ENCODE assay signal across 35 cellular contexts in the genomic region with DNA sequence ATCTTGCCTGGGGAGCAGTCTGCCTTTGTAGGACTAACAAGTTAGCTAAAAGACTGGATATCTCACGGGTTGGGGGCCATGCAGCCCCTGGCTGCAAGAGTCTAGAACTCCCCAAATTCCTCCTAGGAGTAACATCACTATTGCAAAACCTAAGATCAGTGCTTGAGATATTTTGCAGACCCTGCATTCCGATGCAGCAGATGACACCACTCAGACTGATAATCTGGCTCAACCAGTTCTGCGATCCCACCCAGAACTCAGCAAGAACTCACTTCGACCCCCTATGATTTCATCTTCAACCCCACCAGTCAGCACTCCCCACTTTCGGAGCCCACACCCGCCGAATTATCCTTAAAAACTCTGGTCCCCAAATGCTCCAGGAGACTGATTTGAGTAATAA.
"Had no signal": no experiment of that assay in that cellular context is flagged by ENCODE, and none has a peak within 500 bp of the region (broad histone marks: within the 10 kb centered on the region; RNA-seq: fewer than 3 reads in every experiment).

No MANE protein-coding gene starts in this region.

- H3K27ac ChIP-seq: brain microvascular endothelial cell, Peyer's patch, VCaP had no signal

- DNase-seq: activated CD4-positive, alpha-beta T cell treated with anti-CD3 and anti-CD28 coated beads for 1 hour; activated CD4-positive, alpha-beta T cell treated with anti-CD3 and anti-CD28 coated beads for 48 hours; activated CD4-positive, alpha-beta T cell treated with anti-CD3 and anti-CD28 coated beads, Interleukin-2, amount 50 U/mL, for 4 hours; activated CD4-positive, CD25-positive, alpha-beta regulatory T cell; activated CD8-positive, alpha-beta T cell treated with anti-CD3 and anti-CD28 coated beads for 36 hours; activated effector memory CD4-positive, alpha-beta T cell treated with anti-CD3 and anti-CD28 coated beads, Interleukin-2, amount 50 U/mL, for 16 hours; activated naive CD4-positive, alpha-beta T cell; activated naive CD4-positive, alpha-beta T cell treated with anti-CD3 and anti-CD28 coated beads, Interleukin-2, amount 50 U/mL, for 16 hours; activated naive CD8-positive, alpha-beta T cell treated with anti-CD3 and anti-CD28 coated beads for 36 hours; activated T-cell treated with anti-CD3 and anti-CD28 coated beads, Interleukin-2, amount 50 U/mL, for 1 hour; activated T-cell treated with anti-CD3 and anti-CD28 coated beads, Interleukin-2, amount 50 U/mL, for 72 hours; amniotic stem cell; brain microvascular endothelial cell; Kasumi-1; KG1; MG63; NCI-H1048; NCI-H1105 treated with DMSO at 0.1 percent for 48 hours; NCI-H1436; NCI-H1694; NCI-H1930; NCI-H2081 treated with DMSO at 0.1 percent for 48 hours; NCI-H226; NCI-H446 treated with DMSO at 0.1 percent for 48 hours; NCI-H524; NCI-H69; Peyer's patch; RPMI8226; SIG-M5; T-cell; T-helper 17 cell; T-helper 9 cell had no signal

- ATAC-seq: activated CD8-positive, alpha-beta T cell treated with anti-CD3 and anti-CD28 coated beads for 36 hours; activated T-cell treated with anti-CD3 and anti-CD28 coated beads, Interleukin-2, amount 50 U/mL, for 72 hours; activated T-helper 17 cell treated with anti-CD3 and anti-CD28 coated beads, Interleukin-2, amount 50 U/mL, for 72 hours; SK-N-SH treated with all-trans-retinoic acid at 6 μM for 48 hours; T-cell; T-helper 17 cell had no signal

- H3K4me3 ChIP-seq: MG63, Peyer's patch had no signal

- H3K36me3 ChIP-seq: brain microvascular endothelial cell, MG63, Peyer's patch had no signal

- H3K9me3 ChIP-seq: MG63, Peyer's patch had no signal

- H3K4me1 ChIP-seq: Peyer's patch had no signal

- H3K27me3 ChIP-seq: brain microvascular endothelial cell, MG63, Peyer's patch had no signal
